In genomic region chr10:119782981-119783664, GRCh38 we compare ENCODE assay signal across 28 cellular contexts. TPM values are rescaled to one million over a fixed set of nuclear protein-coding genes. Genes with fewer than 3 reads are reported as not detected.
DNase-seq lines count a peak whose midpoint lies in the region; FAIRE-seq and TF ChIP-seq lines count a peak whose summit lies in the region.
"Had no signal": no experiment of that assay in that cellular context is flagged by ENCODE, and none has a peak within 500 bp of the region (broad histone marks: within the 10 kb centered on the region; RNA-seq: fewer than 3 reads in every experiment).

No MANE protein-coding gene starts in this region.

- H3K9ac ChIP-seq in GM23248, result no peak overlapping the region
- no peak overlapping the region for H3K9ac ChIP-seq in kidney (ENCODE audit: low read length in 2 of 2)
- H3K9ac ChIP-seq: SK-N-SH had no signal

- H3K27ac ChIP-seq in GM23248 (no peak overlapping the region), SJCRH30 (peak overlapping the region; percentile 48; the same call in 1 of the 2 replicates), kidney (ENCODE audit: low read depth in 2 of 2, low read length in 2 of 2) (no peak overlapping the region), coronary artery (no peak overlapping the region)
- H3K27ac ChIP-seq: dorsolateral prefrontal cortex, RWPE1, testis, vagina had no signal

- WGBS in GM23248 (ENCODE audit: low coverage in 1 of 2, low lambda C conversion rate in 2 of 2, missing lambda C conversion rate in 2 of 2), 2 experiments, result 38% methylated on average over 4 of the region's 4 CpGs

- no peaks in the 10 kb centered on the region for H3K9me2 ChIP-seq in GM23248 (ENCODE audit: insufficient read depth)
- H3K9me2 ChIP-seq: SK-N-SH had no signal

- H3K4me1 ChIP-seq in GM23248 (ENCODE audit: insufficient read depth), result peaks cover 14% of the 10 kb centered on the region
- peaks cover 43% of the 10 kb centered on the region for H3K4me1 ChIP-seq in SJCRH30
- no peaks in the 10 kb centered on the region for H3K4me1 ChIP-seq in kidney (ENCODE audit: control insufficient read depth in 1 of 2, insufficient read depth in 1 of 2, low read depth in 1 of 2, low read length in 2 of 2)
- H3K4me1 ChIP-seq: testis, vagina had no signal

- no peaks in the 10 kb centered on the region for H3K27me3 ChIP-seq in GM23248 (replicated peaks; ENCODE audit: insufficient read depth)
- H3K27me3 ChIP-seq in SJCRH30, result no peaks in the 10 kb centered on the region
- H3K27me3 ChIP-seq: dorsolateral prefrontal cortex, testis, vagina had no signal

- no peak overlapping the region for H3K4me3 ChIP-seq in GM23248
- H3K4me3 ChIP-seq in SJCRH30, result no peak overlapping the region
- H3K4me3 ChIP-seq in kidney (ENCODE audit: low read length in 2 of 2), result no peak overlapping the region
- no peak overlapping the region for H3K4me3 ChIP-seq in coronary artery
- H3K4me3 ChIP-seq: dorsolateral prefrontal cortex, testis, vagina had no signal

- no peak overlapping the region for H2AFZ ChIP-seq in GM23248

- no peaks in the 10 kb centered on the region for H3K9me3 ChIP-seq in GM23248 (ENCODE audit: low read depth)
- H3K9me3 ChIP-seq in SJCRH30 (replicated peaks), result no peaks in the 10 kb centered on the region
- H3K9me3 ChIP-seq in kidney (ENCODE audit: control insufficient read depth in 1 of 2, low read length in 2 of 2), result no peaks in the 10 kb centered on the region
- H3K9me3 ChIP-seq: SK-N-SH, testis, vagina had no signal

- in situ Hi-C loops in GM23248 (cut with MboI), result no loop called here

- H3K4me2 ChIP-seq in GM23248 (ENCODE audit: unreplicated experiment), result no peak overlapping the region
- H3K4me2 ChIP-seq: SK-N-SH had no signal

- intact Hi-C loops in kidney (cut with DNase I), result no loop called here

- FAIRE-seq in kidney (lab: Jason Lieb, UNC), result peak; percentile 11
- FAIRE-seq: H1, islet of Langerhans had no signal

- H4K20me1 ChIP-seq in GM23248 (ENCODE audit: insufficient read depth), result no peaks in the 10 kb centered on the region

- H3K79me2 ChIP-seq in GM23248 (ENCODE audit: insufficient read depth), result no peaks in the 10 kb centered on the region

- peak; percentile 7 for DNase-seq in AG08395 (ENCODE audit: low spot score)
- peak; percentile 31 for DNase-seq in GM23248
- DNase-seq in SJCRH30, result no peak
- DNase-seq in kidney, result no peak
- no peak for DNase-seq in NCI-H226
- DNase-seq in coronary artery (ENCODE audit: low spot score), result no peak
- no peak for DNase-seq in NCI-H1092 (lab: John Stamatoyannopoulos, UW)
- DNase-seq in T1000 (lab: John Stamatoyannopoulos, UW), result no peak
- DNase-seq: activated CD8-positive, alpha-beta T cell treated with anti-CD3 and anti-CD28 coated beads, Interleukin-2, amount 10 ng/mL, durations not matched to agents 7 days and 5 days; C1 segment of cervical spinal cord; DMS79 treated with DMSO at 0.1 percent for 48 hours; dorsolateral prefrontal cortex; glutamatergic neuron; IMR-90; left ventricle myocardium superior; naive thymus-derived CD4-positive, alpha-beta T cell; NCI-H1105; NCI-H2029; nucleus accumbens; SK-N-SH; stimulated activated CD4-positive, alpha-beta T cell treated with anti-CD3 and anti-CD28 coated beads, Interleukin-15, amount 100 ng/mL, for 24 hours; stimulated activated naive CD8-positive, alpha-beta T cell treated with anti-CD3 and anti-CD28 coated beads, Interleukin-15, Interleukin-2, amounts not matched to agents 100 U/mL and 50 U/mL, for 24 hours; T-helper 2 cell; testis had no signal

- H3F3A ChIP-seq in GM23248 (ENCODE audit: insufficient read depth), result no peaks in the 10 kb centered on the region

- H3K36me3 ChIP-seq in GM23248 (ENCODE audit: low read depth), result no peaks in the 10 kb centered on the region
- H3K36me3 ChIP-seq in SJCRH30, result no peaks in the 10 kb centered on the region
- H3K36me3 ChIP-seq in kidney (ENCODE audit: control insufficient read depth in 1 of 2, insufficient read depth in 2 of 2, low read length in 2 of 2), result no peaks in the 10 kb centered on the region
- H3K36me3 ChIP-seq: vagina had no signal

- TF ChIP-seq CTCF in kidney (IDR thresholded peaks at IDR 0.05; ENCODE audit: borderline replicate concordance, extremely low read depth, insufficient read depth) (no peak), coronary artery (IDR thresholded peaks at IDR 0.05) (no peak)

RNA-seq across cellular contexts. Expression of gene INPP5F, which starts 57.3 kb away (rescaled TPM):
- total RNA-seq in GM23248 (2014; rRNA removed; shearing (Covaris generic)), result 9.9 and 10.9 TPM in 2 replicates
- 6.6 and 8.5 TPM in 2 replicates for polyA plus RNA-seq in GM23248 (2016; fragmentation: Nextera tagmentation; extraction: Ambion mirVana)
- 11.5 and 13.8 TPM in 2 replicates for total RNA-seq in SJCRH30 (2014; rRNA removed; shearing (Covaris generic))
- total RNA-seq in kidney, result 17.5 TPM
- polyA plus RNA-seq in kidney (ENCODE audit: insufficient read depth, low read depth, low replicate concordance), result 16.4 TPM

Comparison
In these comparisons a context has a peak if more than half of its experiments do, and no peak if none do; other contexts are left out.
1. DNase-seq: peak in AG08395 (single experiment) and GM23248 (single experiment); none in SJCRH30 (0 of 2), kidney (single experiment), NCI-H226 (single experiment), coronary artery (single experiment), NCI-H1092 (single experiment) and T1000 (single experiment).